In the genomic region with DNA sequence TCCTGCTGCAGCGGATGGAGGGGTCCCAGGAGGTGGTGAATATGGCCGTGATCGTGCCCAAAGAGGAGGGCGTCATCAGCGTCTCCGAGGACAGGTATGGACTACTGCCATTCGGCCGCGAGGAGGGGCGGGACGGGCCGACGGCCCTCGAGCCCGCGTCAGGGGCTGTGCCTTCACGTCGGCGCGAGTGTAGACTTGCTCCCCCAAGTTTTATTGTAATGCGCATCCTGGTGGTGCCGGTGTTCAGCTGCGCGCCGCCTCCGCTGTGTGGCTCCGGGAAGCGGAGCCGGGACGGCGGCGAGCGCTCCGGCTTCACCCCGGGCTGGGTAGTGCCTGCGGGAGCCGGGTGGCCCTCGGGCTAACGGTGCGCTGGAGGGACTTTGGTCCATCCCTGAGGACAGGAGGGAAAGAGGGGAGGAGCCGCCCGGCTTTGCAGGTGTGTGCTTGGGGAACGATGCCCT, we compare ENCODE assay signal across 1 cellular context.
TF ChIP-seq lines count a peak whose summit lies in the region.

No MANE protein-coding gene starts in this region.

TF ChIP-seq in GM12878, 131 proteins besides CTCF, POLR2A, EP300 and RAD21 (continued from another document):
- TF ChIP-seq, protein P1, sequence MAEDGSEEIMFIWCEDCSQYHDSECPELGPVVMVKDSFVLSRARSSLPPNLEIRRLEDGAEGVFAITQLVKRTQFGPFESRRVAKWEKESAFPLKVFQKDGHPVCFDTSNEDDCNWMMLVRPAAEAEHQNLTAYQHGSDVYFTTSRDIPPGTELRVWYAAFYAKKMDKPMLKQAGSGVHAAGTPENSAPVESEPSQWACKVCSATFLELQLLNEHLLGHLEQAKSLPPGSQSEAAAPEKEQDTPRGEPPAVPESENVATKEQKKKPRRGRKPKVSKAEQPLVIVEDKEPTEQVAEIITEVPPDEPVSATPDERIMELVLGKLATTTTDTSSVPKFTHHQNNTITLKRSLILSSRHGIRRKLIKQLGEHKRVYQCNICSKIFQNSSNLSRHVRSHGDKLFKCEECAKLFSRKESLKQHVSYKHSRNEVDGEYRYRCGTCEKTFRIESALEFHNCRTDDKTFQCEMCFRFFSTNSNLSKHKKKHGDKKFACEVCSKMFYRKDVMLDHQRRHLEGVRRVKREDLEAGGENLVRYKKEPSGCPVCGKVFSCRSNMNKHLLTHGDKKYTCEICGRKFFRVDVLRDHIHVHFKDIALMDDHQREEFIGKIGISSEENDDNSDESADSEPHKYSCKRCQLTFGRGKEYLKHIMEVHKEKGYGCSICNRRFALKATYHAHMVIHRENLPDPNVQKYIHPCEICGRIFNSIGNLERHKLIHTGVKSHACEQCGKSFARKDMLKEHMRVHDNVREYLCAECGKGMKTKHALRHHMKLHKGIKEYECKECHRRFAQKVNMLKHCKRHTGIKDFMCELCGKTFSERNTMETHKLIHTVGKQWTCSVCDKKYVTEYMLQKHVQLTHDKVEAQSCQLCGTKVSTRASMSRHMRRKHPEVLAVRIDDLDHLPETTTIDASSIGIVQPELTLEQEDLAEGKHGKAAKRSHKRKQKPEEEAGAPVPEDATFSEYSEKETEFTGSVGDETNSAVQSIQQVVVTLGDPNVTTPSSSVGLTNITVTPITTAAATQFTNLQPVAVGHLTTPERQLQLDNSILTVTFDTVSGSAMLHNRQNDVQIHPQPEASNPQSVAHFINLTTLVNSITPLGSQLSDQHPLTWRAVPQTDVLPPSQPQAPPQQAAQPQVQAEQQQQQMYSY (CRISPR knock-in tag; IDR thresholded peaks at IDR 0.05), result no peak
- TF ChIP-seq, protein P2, sequence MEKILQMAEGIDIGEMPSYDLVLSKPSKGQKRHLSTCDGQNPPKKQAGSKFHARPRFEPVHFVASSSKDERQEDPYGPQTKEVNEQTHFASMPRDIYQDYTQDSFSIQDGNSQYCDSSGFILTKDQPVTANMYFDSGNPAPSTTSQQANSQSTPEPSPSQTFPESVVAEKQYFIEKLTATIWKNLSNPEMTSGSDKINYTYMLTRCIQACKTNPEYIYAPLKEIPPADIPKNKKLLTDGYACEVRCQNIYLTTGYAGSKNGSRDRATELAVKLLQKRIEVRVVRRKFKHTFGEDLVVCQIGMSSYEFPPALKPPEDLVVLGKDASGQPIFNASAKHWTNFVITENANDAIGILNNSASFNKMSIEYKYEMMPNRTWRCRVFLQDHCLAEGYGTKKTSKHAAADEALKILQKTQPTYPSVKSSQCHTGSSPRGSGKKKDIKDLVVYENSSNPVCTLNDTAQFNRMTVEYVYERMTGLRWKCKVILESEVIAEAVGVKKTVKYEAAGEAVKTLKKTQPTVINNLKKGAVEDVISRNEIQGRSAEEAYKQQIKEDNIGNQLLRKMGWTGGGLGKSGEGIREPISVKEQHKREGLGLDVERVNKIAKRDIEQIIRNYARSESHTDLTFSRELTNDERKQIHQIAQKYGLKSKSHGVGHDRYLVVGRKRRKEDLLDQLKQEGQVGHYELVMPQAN (conservative IDR thresholded peaks at IDR 0.05), result no peak; the same call in 1 of the 2 replicates
- TF ChIP-seq RB1 (IDR thresholded peaks at IDR 0.05; ENCODE audit: borderline replicate concordance) (no peak), KAT2A (conservative IDR thresholded peaks at IDR 0.05; ENCODE audit: control insufficient read depth, low read depth, low read length) (no peak), IKZF1 (conservative IDR thresholded peaks at IDR 0.05) (peak; percentile 68), CREM (IDR thresholded peaks at IDR 0.05; ENCODE audit: low read depth) (no peak), JUND (IDR thresholded peaks at IDR 0.05; ENCODE audit: low read depth, low read length) (no peak), RAD51 (IDR thresholded peaks at IDR 0.05) (no peak), RUNX3 (IDR thresholded peaks at IDR 0.05; ENCODE audit: low read length) (no peak), SREBF1 (IDR thresholded peaks at IDR 0.05; ENCODE audit: low read length) (no peak), BMI1 (IDR thresholded peaks at IDR 0.05; ENCODE audit: borderline replicate concordance) (no peak), CBFB (IDR thresholded peaks at IDR 0.05; ENCODE audit: low read depth) (0 out of 2 replicates have a peak, but pooled peaks have one; percentile 6), FOS (IDR thresholded peaks at IDR 0.05; ENCODE audit: borderline replicate concordance, extremely low read depth, insufficient read length) (no peak), MTA2 (IDR thresholded peaks at IDR 0.05; ENCODE audit: low read depth) (no peak), GATAD2B (conservative IDR thresholded peaks at IDR 0.05; ENCODE audit: low read depth) (no peak), NFIC (IDR thresholded peaks at IDR 0.05; ENCODE audit: low read depth, low read length) (no peak), SMC3 (IDR thresholded peaks at IDR 0.05; ENCODE audit: borderline replicate concordance, low read length) (peak; percentile 9; the same call in 1 of the 2 replicates), CBX5 (IDR thresholded peaks at IDR 0.05; ENCODE audit: low read depth) (no peak), POU2F2 (IDR thresholded peaks at IDR 0.05; ENCODE audit: borderline replicate concordance, low read depth, low read length) (no peak), SIN3A (IDR thresholded peaks at IDR 0.05; ENCODE audit: low read depth, low read length) (0 out of 2 replicates have a peak, but pooled peaks have one; percentile 13), ASH2L (IDR thresholded peaks at IDR 0.05; ENCODE audit: borderline replicate concordance, low read depth) (0 out of 2 replicates have a peak, but pooled peaks have one; percentile 44), SPI1 (IDR thresholded peaks at IDR 0.05; ENCODE audit: borderline replicate concordance, insufficient read depth, low read depth, low read length) (no peak), BRCA1 (IDR thresholded peaks at IDR 0.05; ENCODE audit: low read depth, low read length) (no peak), NBN (IDR thresholded peaks at IDR 0.05) (no peak), RBBP5 (conservative IDR thresholded peaks at IDR 0.05) (no peak), WRNIP1 (IDR thresholded peaks at IDR 0.05; ENCODE audit: borderline replicate concordance, low read depth, low read length) (no peak), YBX1 (IDR thresholded peaks at IDR 0.05) (no peak), TAF1 (IDR thresholded peaks at IDR 0.05; ENCODE audit: borderline replicate concordance, low read depth, low read length) (0 out of 2 replicates have a peak, but pooled peaks have one; percentile 27), TCF3 (IDR thresholded peaks at IDR 0.05; ENCODE audit: borderline replicate concordance, insufficient read depth, low read depth, low read length) (no peak), BHLHE40 (IDR thresholded peaks at IDR 0.05; ENCODE audit: borderline replicate concordance in 1 of 2, low read depth in 2 of 2, low read length in 1 of 2) (no peak)
- TF ChIP-seq, protein P3, sequence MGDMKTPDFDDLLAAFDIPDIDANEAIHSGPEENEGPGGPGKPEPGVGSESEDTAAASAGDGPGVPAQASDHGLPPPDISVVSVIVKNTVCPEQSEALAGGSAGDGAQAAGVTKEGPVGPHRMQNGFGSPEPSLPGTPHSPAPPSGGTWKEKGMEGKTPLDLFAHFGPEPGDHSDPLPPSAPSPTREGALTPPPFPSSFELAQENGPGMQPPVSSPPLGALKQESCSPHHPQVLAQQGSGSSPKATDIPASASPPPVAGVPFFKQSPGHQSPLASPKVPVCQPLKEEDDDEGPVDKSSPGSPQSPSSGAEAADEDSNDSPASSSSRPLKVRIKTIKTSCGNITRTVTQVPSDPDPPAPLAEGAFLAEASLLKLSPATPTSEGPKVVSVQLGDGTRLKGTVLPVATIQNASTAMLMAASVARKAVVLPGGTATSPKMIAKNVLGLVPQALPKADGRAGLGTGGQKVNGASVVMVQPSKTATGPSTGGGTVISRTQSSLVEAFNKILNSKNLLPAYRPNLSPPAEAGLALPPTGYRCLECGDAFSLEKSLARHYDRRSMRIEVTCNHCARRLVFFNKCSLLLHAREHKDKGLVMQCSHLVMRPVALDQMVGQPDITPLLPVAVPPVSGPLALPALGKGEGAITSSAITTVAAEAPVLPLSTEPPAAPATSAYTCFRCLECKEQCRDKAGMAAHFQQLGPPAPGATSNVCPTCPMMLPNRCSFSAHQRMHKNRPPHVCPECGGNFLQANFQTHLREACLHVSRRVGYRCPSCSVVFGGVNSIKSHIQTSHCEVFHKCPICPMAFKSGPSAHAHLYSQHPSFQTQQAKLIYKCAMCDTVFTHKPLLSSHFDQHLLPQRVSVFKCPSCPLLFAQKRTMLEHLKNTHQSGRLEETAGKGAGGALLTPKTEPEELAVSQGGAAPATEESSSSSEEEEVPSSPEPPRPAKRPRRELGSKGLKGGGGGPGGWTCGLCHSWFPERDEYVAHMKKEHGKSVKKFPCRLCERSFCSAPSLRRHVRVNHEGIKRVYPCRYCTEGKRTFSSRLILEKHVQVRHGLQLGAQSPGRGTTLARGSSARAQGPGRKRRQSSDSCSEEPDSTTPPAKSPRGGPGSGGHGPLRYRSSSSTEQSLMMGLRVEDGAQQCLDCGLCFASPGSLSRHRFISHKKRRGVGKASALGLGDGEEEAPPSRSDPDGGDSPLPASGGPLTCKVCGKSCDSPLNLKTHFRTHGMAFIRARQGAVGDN (IDR thresholded peaks at IDR 0.05), result no peak
- TF ChIP-seq, protein P4, sequence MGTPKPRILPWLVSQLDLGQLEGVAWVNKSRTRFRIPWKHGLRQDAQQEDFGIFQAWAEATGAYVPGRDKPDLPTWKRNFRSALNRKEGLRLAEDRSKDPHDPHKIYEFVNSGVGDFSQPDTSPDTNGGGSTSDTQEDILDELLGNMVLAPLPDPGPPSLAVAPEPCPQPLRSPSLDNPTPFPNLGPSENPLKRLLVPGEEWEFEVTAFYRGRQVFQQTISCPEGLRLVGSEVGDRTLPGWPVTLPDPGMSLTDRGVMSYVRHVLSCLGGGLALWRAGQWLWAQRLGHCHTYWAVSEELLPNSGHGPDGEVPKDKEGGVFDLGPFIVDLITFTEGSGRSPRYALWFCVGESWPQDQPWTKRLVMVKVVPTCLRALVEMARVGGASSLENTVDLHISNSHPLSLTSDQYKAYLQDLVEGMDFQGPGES (IDR thresholded peaks at IDR 0.05), result no peak
- TF ChIP-seq, protein P5, sequence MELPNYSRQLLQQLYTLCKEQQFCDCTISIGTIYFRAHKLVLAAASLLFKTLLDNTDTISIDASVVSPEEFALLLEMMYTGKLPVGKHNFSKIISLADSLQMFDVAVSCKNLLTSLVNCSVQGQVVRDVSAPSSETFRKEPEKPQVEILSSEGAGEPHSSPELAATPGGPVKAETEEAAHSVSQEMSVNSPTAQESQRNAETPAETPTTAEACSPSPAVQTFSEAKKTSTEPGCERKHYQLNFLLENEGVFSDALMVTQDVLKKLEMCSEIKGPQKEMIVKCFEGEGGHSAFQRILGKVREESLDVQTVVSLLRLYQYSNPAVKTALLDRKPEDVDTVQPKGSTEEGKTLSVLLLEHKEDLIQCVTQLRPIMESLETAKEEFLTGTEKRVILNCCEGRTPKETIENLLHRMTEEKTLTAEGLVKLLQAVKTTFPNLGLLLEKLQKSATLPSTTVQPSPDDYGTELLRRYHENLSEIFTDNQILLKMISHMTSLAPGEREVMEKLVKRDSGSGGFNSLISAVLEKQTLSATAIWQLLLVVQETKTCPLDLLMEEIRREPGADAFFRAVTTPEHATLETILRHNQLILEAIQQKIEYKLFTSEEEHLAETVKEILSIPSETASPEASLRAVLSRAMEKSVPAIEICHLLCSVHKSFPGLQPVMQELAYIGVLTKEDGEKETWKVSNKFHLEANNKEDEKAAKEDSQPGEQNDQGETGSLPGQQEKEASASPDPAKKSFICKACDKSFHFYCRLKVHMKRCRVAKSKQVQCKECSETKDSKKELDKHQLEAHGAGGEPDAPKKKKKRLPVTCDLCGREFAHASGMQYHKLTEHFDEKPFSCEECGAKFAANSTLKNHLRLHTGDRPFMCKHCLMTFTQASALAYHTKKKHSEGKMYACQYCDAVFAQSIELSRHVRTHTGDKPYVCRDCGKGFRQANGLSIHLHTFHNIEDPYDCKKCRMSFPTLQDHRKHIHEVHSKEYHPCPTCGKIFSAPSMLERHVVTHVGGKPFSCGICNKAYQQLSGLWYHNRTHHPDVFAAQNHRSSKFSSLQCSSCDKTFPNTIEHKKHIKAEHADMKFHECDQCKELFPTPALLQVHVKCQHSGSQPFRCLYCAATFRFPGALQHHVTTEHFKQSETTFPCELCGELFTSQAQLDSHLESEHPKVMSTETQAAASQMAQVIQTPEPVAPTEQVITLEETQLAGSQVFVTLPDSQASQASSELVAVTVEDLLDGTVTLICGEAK (IDR thresholded peaks at IDR 0.05; ENCODE audit: borderline replicate concordance), result no peak
- TF ChIP-seq, protein P6, sequence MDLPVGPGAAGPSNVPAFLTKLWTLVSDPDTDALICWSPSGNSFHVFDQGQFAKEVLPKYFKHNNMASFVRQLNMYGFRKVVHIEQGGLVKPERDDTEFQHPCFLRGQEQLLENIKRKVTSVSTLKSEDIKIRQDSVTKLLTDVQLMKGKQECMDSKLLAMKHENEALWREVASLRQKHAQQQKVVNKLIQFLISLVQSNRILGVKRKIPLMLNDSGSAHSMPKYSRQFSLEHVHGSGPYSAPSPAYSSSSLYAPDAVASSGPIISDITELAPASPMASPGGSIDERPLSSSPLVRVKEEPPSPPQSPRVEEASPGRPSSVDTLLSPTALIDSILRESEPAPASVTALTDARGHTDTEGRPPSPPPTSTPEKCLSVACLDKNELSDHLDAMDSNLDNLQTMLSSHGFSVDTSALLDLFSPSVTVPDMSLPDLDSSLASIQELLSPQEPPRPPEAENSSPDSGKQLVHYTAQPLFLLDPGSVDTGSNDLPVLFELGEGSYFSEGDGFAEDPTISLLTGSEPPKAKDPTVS (IDR thresholded peaks at IDR 0.05; ENCODE audit: low read depth, low read length), result no peak
- TF ChIP-seq, protein P7, sequence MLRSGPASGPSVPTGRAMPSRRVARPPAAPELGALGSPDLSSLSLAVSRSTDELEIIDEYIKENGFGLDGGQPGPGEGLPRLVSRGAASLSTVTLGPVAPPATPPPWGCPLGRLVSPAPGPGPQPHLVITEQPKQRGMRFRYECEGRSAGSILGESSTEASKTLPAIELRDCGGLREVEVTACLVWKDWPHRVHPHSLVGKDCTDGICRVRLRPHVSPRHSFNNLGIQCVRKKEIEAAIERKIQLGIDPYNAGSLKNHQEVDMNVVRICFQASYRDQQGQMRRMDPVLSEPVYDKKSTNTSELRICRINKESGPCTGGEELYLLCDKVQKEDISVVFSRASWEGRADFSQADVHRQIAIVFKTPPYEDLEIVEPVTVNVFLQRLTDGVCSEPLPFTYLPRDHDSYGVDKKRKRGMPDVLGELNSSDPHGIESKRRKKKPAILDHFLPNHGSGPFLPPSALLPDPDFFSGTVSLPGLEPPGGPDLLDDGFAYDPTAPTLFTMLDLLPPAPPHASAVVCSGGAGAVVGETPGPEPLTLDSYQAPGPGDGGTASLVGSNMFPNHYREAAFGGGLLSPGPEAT (IDR thresholded peaks at IDR 0.05; ENCODE audit: low read depth), result no peak
